ENCODE assay signal across 8 cellular contexts in genomic region chr2:121810959-121811853, GRCh38. TPM values are rescaled to one million over a fixed set of nuclear protein-coding genes. Genes with fewer than 3 reads are reported as not detected.
DNase-seq lines count a peak whose midpoint lies in the region; ATAC-seq, FAIRE-seq and TF ChIP-seq lines count a peak whose summit lies in the region.

No MANE protein-coding gene starts in this region.

- H3K9ac ChIP-seq in parathyroid adenoma, result no peak overlapping the region

- no peaks in the 10 kb centered on the region for H3K9me3 ChIP-seq in BE2C
- no peaks in the 10 kb centered on the region for H3K9me3 ChIP-seq in parathyroid adenoma (ENCODE audit: control insufficient read depth, low read length)

- H3K27ac ChIP-seq in parathyroid adenoma, result no peak overlapping the region

- H3K4me2 ChIP-seq in parathyroid adenoma (ENCODE audit: low read length), result no peak overlapping the region

- H2AFZ ChIP-seq in parathyroid adenoma, result peak overlapping the region; percentile 35

- DNase-seq in BE2C (peak; percentile 62), NCI-H1694 (lab: John Stamatoyannopoulos, UW) (peak; percentile 85), UCSD-AML1 (lab: John Stamatoyannopoulos, UW; ENCODE audit: unreplicated experiment) (peak; percentile 60), frontal cortex (ENCODE audit: low spot score in 2 of 2) (peak; percentile 34 to 69), activated gamma-delta T cell treated with Interleukin-2 at 50 U/mL for 16 hours (no peak)

- H3K36me3 ChIP-seq in BE2C (no peaks in the 10 kb centered on the region), parathyroid adenoma (ENCODE audit: control insufficient read depth, insufficient read depth, low read length) (no peaks in the 10 kb centered on the region)

- TF ChIP-seq CTCF in BE2C (IDR thresholded peaks at IDR 0.05; ENCODE audit: low read depth, low read length) (peak; percentile 62), parathyroid adenoma (IDR thresholded peaks at IDR 0.05) (peak; percentile 38)

- H3K4me1 ChIP-seq in BE2C (peaks cover 3% of the 10 kb centered on the region; the same call in 1 of the 2 replicates), parathyroid adenoma (no peaks in the 10 kb centered on the region)

- peak; percentile 44 for FAIRE-seq in frontal cortex (lab: Jason Lieb, UNC)

- no peak overlapping the region for H3K4me3 ChIP-seq in BE2C (ENCODE audit: low read depth, low read length)
- no peak overlapping the region for H3K4me3 ChIP-seq in parathyroid adenoma (ENCODE audit: low read depth, low read length)

- ATAC-seq in GM18502 (IDR thresholded peaks at IDR 0.05; ENCODE audit: poor library complexity, unreplicated experiment), result peak; percentile 94
- peak; percentile 89 for ATAC-seq in HG02981 (IDR thresholded peaks at IDR 0.05; ENCODE audit: unreplicated experiment)

- no peaks in the 10 kb centered on the region for H3K79me2 ChIP-seq in parathyroid adenoma

- H3K27me3 ChIP-seq in BE2C, result no peaks in the 10 kb centered on the region
- no peaks in the 10 kb centered on the region for H3K27me3 ChIP-seq in parathyroid adenoma (ENCODE audit: control insufficient read depth, insufficient read depth, low read length)

RNA-seq across cellular contexts. Expression of gene TSN, which starts 55.8 kb away (rescaled TPM):
- 65.3 TPM for polyA plus RNA-seq in BE2C (2012; ENCODE audit: insufficient read depth, insufficient read length, low read depth)
- 74.2 TPM for total RNA-seq in frontal cortex
